Comparison of ENCODE assay signal across 8 cellular contexts in the genomic region with DNA sequence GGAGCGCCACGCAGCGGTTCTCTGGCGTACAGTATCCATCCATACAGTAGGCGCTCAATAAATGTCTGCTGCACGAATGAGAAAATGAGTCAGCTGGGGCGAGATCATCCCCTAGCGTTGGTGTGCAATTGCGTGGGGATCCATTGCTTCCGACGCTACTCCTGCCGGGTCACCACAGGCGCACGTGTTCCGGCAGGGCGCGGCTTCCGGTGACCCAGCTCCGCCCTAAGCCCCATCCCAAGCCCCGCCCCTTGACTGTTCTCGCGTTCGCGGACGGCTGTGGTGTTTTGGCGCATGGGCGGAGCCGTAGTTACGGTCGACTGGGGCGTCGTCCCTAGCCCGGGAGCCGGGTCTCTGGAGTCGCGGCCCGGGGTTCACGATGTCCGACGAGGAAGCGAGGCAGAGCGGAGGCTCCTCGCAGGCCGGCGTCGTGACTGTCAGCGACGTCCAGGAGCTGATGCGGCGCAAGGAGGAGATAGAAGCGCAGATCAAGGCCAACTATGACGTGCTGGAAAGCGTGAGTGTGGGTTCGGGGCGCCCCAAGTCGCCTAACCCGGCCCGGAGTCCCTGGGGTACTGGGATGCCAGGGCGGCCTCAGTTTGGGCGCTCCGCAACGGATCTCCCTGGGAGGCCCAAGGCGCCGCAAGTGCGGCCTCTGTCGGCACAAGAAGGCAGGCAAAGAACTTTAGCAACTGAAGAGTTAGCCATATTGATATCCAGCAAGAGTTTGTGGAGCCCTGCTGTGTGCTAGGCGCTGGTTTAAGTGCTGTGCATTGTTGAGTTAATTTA. TPM values are rescaled to one million over a fixed set of nuclear protein-coding genes. Genes with fewer than 3 reads are reported as not detected.
DNase-seq lines count a peak whose midpoint lies in the region; ATAC-seq and TF ChIP-seq lines count a peak whose summit lies in the region.

A gene with protein sequence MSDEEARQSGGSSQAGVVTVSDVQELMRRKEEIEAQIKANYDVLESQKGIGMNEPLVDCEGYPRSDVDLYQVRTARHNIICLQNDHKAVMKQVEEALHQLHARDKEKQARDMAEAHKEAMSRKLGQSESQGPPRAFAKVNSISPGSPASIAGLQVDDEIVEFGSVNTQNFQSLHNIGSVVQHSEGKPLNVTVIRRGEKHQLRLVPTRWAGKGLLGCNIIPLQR (plus strand): TSS at position 313 of the 789 bp plus-strand sequence. CDS start 67 bp downstream, at position 380.

- no peaks in the 10 kb centered on the region for H3K9me3 ChIP-seq in colonic mucosa

- H3K9ac ChIP-seq in colonic mucosa (ENCODE audit: low read depth in 2 of 2, low read length in 2 of 2): peak within 1 kb of the TSS; percentile 79 to 95

- peak within 1 kb of the TSS; percentile 91 for H3K4me3 ChIP-seq in colonic mucosa

- H3K4me1 ChIP-seq in colonic mucosa: peaks cover 4% of the 10 kb centered on the region

- DNase-seq in C1 segment of cervical spinal cord (lab: John Stamatoyannopoulos, UW): peak; percentile 65 to 96 (median 92)
- peak; percentile 86 to 99 for DNase-seq in NCI-H526 (lab: John Stamatoyannopoulos, UW)
- DNase-seq in activated CD4-positive, alpha-beta T cell treated with anti-CD3 and anti-CD28 coated beads for 48 hours: peak; percentile 99
- peak; percentile 99 for DNase-seq in colonic mucosa
- DNase-seq in stimulated activated CD4-positive, alpha-beta T cell treated with anti-CD3 and anti-CD28 coated beads, Interleukin-1b, Interleukin-23, amount 100 ng/mL, for 4 hours (ENCODE audit: low read depth in 2 of 2): peak; percentile 98 to 99

- no peaks in the 10 kb centered on the region for H3K36me3 ChIP-seq in colonic mucosa

- ATAC-seq in GM19324 (IDR thresholded peaks at IDR 0.05; ENCODE audit: low FRiP score, unreplicated experiment) (peak; percentile 95), HG03469 (IDR thresholded peaks at IDR 0.05; ENCODE audit: unreplicated experiment) (peak; percentile 76)

- peak; percentile 48 for TF ChIP-seq CTCF in colonic mucosa (IDR thresholded peaks at IDR 0.05)

- H3K27ac ChIP-seq in colonic mucosa (peak within 1 kb of the TSS; percentile 98), layer of hippocampus (ENCODE audit: low read depth, low read length) (peak within 1 kb of the TSS; percentile 95)

- H3K27me3 ChIP-seq in colonic mucosa (no peaks in the 10 kb centered on the region), layer of hippocampus (ENCODE audit: control insufficient read depth, insufficient read depth, low read length) (no peaks in the 10 kb centered on the region)

- intact Hi-C loops in colonic mucosa (cut with DNase I): loop anchor here (2.0 to 5.0 kb wide), 2 partner anchors 76 to 96 kb away; a partner anchor contains a TSS

RNA-seq across cellular contexts. Expression of the gene that starts here (rescaled TPM):
- total RNA-seq in colonic mucosa: 10 to 100 TPM; 46.1 to 68.3 TPM

Comparison
In these comparisons a context has a peak if more than half of its experiments do, and no peak if none do; other contexts are left out.
1. Peak in every context shown above with its lines: DNase-seq, ATAC-seq, H3K4me3 ChIP-seq and H3K27ac ChIP-seq.